Comparison of ENCODE assay signal across 8 cellular contexts in genomic region chr1:234613128-234613875, GRCh38. TPM values are rescaled to one million over a fixed set of nuclear protein-coding genes. Genes with fewer than 3 reads are reported as not detected.
DNase-seq lines count a peak whose midpoint lies in the region; ATAC-seq and TF ChIP-seq lines count a peak whose summit lies in the region.

No MANE protein-coding gene starts in this region.

- H3K27ac Mint-ChIP-seq in activated CD4-positive, alpha-beta T cell treated with anti-CD3 and anti-CD28 coated beads, Interleukin-2, amount 10 ng/mL, durations not matched to agents 7 days and 5 days, result peak overlapping the region; percentile 99

- H3K27me3 ChIP-seq in ascending aorta, result no peaks in the 10 kb centered on the region
- no peaks in the 10 kb centered on the region for H3K27me3 ChIP-seq in lower lobe of right lung (ENCODE audit: low read depth)
- H3K27me3 ChIP-seq in tibial artery, result no peaks in the 10 kb centered on the region

- intact Hi-C loops in ascending aorta (cut with DNase I), result loop anchor here (2.0 to 5.0 kb wide), 4 partner anchors 159 to 369 kb away; no protein-coding TSS in a partner anchor
- intact Hi-C loops in lower lobe of right lung (cut with DNase I), result loop anchor here (5.0 kb wide), 1 partner anchor 109 kb away; no protein-coding TSS in a partner anchor
- intact Hi-C loops in tibial artery (cut with DNase I; ENCODE audit: low total_unique reads), result loop anchor here (5.0 kb wide), 5 partner anchors 109 to 469 kb away; no protein-coding TSS in a partner anchor

- H3K27me3 Mint-ChIP-seq in activated CD4-positive, alpha-beta T cell treated with anti-CD3 and anti-CD28 coated beads, Interleukin-2, amount 10 ng/mL, durations not matched to agents 7 days and 5 days, result no peaks in the 10 kb centered on the region

- H3K36me3 ChIP-seq in ascending aorta, result peaks cover 5 to 6% of the 10 kb centered on the region in 2 donors
- no peaks in the 10 kb centered on the region for H3K36me3 ChIP-seq in lower lobe of right lung
- H3K36me3 ChIP-seq in tibial artery, result peaks cover 3 to 7% (median 6%) of the 10 kb centered on the region in 3 donors

- H3K4me3 Mint-ChIP-seq in activated CD4-positive, alpha-beta T cell treated with anti-CD3 and anti-CD28 coated beads, Interleukin-2, amount 10 ng/mL, durations not matched to agents 7 days and 5 days, result peak overlapping the region; percentile 74

- peaks cover 15 to 43% of the 10 kb centered on the region in 2 donors for H3K4me1 ChIP-seq in ascending aorta
- H3K4me1 ChIP-seq in lower lobe of right lung, result peaks cover 55% of the 10 kb centered on the region
- peaks cover 0 to 67% (median 45%) of the 10 kb centered on the region in 4 donors for H3K4me1 ChIP-seq in tibial artery

- ATAC-seq in lower lobe of right lung (no peak), GM18502 (IDR thresholded peaks at IDR 0.05; ENCODE audit: poor library complexity, unreplicated experiment) (no peak), GM18520 (IDR thresholded peaks at IDR 0.05; ENCODE audit: unreplicated experiment) (no peak)

- TF ChIP-seq CTCF in ascending aorta (IDR thresholded peaks at IDR 0.05) (no peak), lower lobe of right lung (IDR thresholded peaks at IDR 0.05) (no peak), tibial artery (IDR thresholded peaks at IDR 0.05) (no peak)

- H3K27ac ChIP-seq in ascending aorta, result peak overlapping the region; percentile 94 to 99
- H3K27ac ChIP-seq in lower lobe of right lung, result peak overlapping the region; percentile 94
- peak overlapping the region; percentile 96 to 98 for H3K27ac ChIP-seq in tibial artery

- H3K36me3 Mint-ChIP-seq in activated CD4-positive, alpha-beta T cell treated with anti-CD3 and anti-CD28 coated beads, Interleukin-2, amount 10 ng/mL, durations not matched to agents 7 days and 5 days (ENCODE audit: low read depth), result peaks cover 1% of the 10 kb centered on the region

- POLR2A ChIA-PET in activated CD4-positive, alpha-beta T cell treated with anti-CD3 and anti-CD28 coated beads, Interleukin-2, amount 10 ng/mL, durations not matched to agents 7 days and 5 days (lab: Charles Lee), result no interaction called here

- peaks cover 42% of the 10 kb centered on the region for H3K4me1 Mint-ChIP-seq in activated CD4-positive, alpha-beta T cell treated with anti-CD3 and anti-CD28 coated beads, Interleukin-2, amount 10 ng/mL, durations not matched to agents 7 days and 5 days

- no peaks in the 10 kb centered on the region for H3K9me3 ChIP-seq in ascending aorta
- H3K9me3 ChIP-seq in lower lobe of right lung, result no peaks in the 10 kb centered on the region
- no peaks in the 10 kb centered on the region for H3K9me3 ChIP-seq in tibial artery

- DNase-seq in activated CD4-positive, alpha-beta T cell treated with anti-CD3 and anti-CD28 coated beads, Interleukin-2, amount 10 ng/mL, durations not matched to agents 7 days and 5 days, result peak; percentile 18
- no peak for DNase-seq in activated CD4-positive, alpha-beta T cell treated with anti-CD3 and anti-CD28 coated beads for 48 hours
- DNase-seq in NCI-H69 (lab: John Stamatoyannopoulos, UW) (peak; percentile 89), ascending aorta (ENCODE audit: low spot score in 2 of 2) (no peak), lower lobe of right lung (no peak), tibial artery (no peak)

- H3K4me3 ChIP-seq in ascending aorta (peak overlapping the region; percentile 14 to 74), lower lobe of right lung (peak overlapping the region; percentile 60), tibial artery (peak overlapping the region; percentile 23 to 62)

- CTCF ChIA-PET in activated CD4-positive, alpha-beta T cell treated with anti-CD3 and anti-CD28 coated beads, Interleukin-2, amount 10 ng/mL, durations not matched to agents 7 days and 5 days (lab: Charles Lee), result interaction anchor here (0.7 to 2.2 kb wide), 10 partner anchors 13 to 471 kb away, joined by 3 to 16 read pairs (median 4); no protein-coding TSS in a partner anchor

- H3K9me3 Mint-ChIP-seq in activated CD4-positive, alpha-beta T cell treated with anti-CD3 and anti-CD28 coated beads, Interleukin-2, amount 10 ng/mL, durations not matched to agents 7 days and 5 days, result no peaks in the 10 kb centered on the region

RNA-seq across cellular contexts. Expression of gene IRF2BP2, which starts 3.3 kb away (rescaled TPM):
- 10 to 100 TPM; 83.0 to 95.0 TPM for total RNA-seq in activated CD4-positive, alpha-beta T cell treated with anti-CD3 and anti-CD28 coated beads, Interleukin-2, amount 10 ng/mL, durations not matched to agents 7 days and 5 days
- total RNA-seq in ascending aorta, result 80.0 TPM
- total RNA-seq in lower lobe of right lung, result 154 TPM

Comparison
In these comparisons a context has a peak if more than half of its experiments do, and no peak if none do; other contexts are left out.
1. DNase-seq: peak in activated CD4-positive, alpha-beta T cell treated with anti-CD3 and anti-CD28 coated beads, Interleukin-2, amount 10 ng/mL, durations not matched to agents 7 days and 5 days (single experiment) and NCI-H69 (single experiment); none in activated CD4-positive, alpha-beta T cell treated with anti-CD3 and anti-CD28 coated beads for 48 hours (single experiment), ascending aorta (0 of 2), lower lobe of right lung (single experiment) and tibial artery (0 of 2).
2. Peak in every context shown above with its lines, with median percentiles within 50 percentile points of each other: H3K27ac ChIP-seq and H3K4me3 ChIP-seq.